ENCODE assay signal across 15 cellular contexts in the genomic region with DNA sequence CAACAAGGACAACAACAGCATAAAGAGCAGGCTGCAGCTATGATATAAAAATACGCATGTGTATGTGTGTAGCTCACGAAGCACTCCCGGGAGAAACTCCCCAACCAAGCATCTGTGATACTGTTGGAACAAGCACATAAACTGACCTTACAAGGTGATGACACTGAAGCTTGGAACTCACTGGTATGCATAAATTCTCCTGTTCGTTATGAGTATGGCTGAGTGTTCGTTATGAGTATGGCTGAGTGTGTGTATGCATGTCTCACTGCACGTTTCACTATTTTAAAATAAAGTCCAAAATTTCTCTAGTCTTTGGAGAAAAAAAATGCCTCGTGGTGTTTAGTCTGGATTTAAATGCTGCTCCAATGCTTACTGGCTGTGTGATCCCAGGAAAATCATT.
DNase-seq lines count a peak whose midpoint lies in the region; FAIRE-seq and TF ChIP-seq lines count a peak whose summit lies in the region.
"Had no signal": no experiment of that assay in that cellular context is flagged by ENCODE, and none has a peak within 500 bp of the region (broad histone marks: within the 10 kb centered on the region; RNA-seq: fewer than 3 reads in every experiment).

No MANE protein-coding gene starts in this region.

- H3K9me3 ChIP-seq in AG04450 (ENCODE audit: control insufficient read depth, insufficient read depth, low read length) = no peaks in the 10 kb centered on the region
- H3K9me3 ChIP-seq in stomach = no peaks in the 10 kb centered on the region
- H3K9me3 ChIP-seq: tibial artery had no signal

- no peak for TF ChIP-seq POLR2A in stomach (IDR thresholded peaks at IDR 0.05)

- CTCF ChIA-PET in AG04450 (lab: Charles Lee) = interaction anchor here (1.6 kb wide), 1 partner anchor 55 kb away, joined by 6 read pairs; no protein-coding TSS in a partner anchor

- WGBS in stomach, 5 donors = 68 to 87% (median 82%) methylated on average over 7 of the region's 7 CpGs

- FAIRE-seq in bronchial epithelial cell (lab: Jason Lieb, UNC) = no peak

- peak; percentile 92 for DNase-seq in AG04450 (ENCODE audit: low read depth, low spot score)
- DNase-seq in HT1080 (ENCODE audit: low read depth) = peak; percentile 72
- DNase-seq in bronchial epithelial cell (ENCODE audit: low read depth) = peak; percentile 78
- peak; percentile 28 for DNase-seq in glomerular visceral epithelial cell (ENCODE audit: extremely low spot score)
- no peak for DNase-seq in stomach
- DNase-seq in SIG-M5 (lab: John Stamatoyannopoulos, UW) = no peak
- no peak for DNase-seq in NCI-H2171 treated with DMSO at 0.1 percent for 48 hours (lab: John Stamatoyannopoulos, UW)
- no peak for DNase-seq in DMS114 treated with DMSO at 0.1 percent for 48 hours (lab: John Stamatoyannopoulos, UW; ENCODE audit: unreplicated experiment)
- DNase-seq: activated effector memory CD4-positive, alpha-beta T cell treated with anti-CD3 and anti-CD28 coated beads, Interleukin-2, amount 50 U/mL, for 16 hours; central memory CD4-positive, alpha-beta T cell; DND-41; NCI-H146; NCI-H526; Right ventricle myocardium superior; tibial artery had no signal

- POLR2A ChIA-PET in AG04450 (lab: Yijun Ruan, JAX) = interaction anchor here (0.5 kb wide), 1 partner anchor 578 kb away, joined by 3 read pairs; no protein-coding TSS in a partner anchor

- peaks cover 0 to 15% (median 7%) of the 10 kb centered on the region in 4 donors for H3K4me1 ChIP-seq in stomach

- no peak overlapping the region for H3K4me3 ChIP-seq in AG04450 (ENCODE audit: low read depth, low read length)
- H3K4me3 ChIP-seq in bronchial epithelial cell (ENCODE audit: low read depth, low read length) = no peak overlapping the region
- H3K4me3 ChIP-seq in stomach = no peak overlapping the region
- H3K4me3 ChIP-seq: tibial artery had no signal

- TF ChIP-seq CTCF in AG04450 (IDR thresholded peaks at IDR 0.05; ENCODE audit: low read depth, low read length) (no peak), bronchial epithelial cell (IDR thresholded peaks at IDR 0.05; ENCODE audit: insufficient read depth, low read length, severe bottlenecking) (no peak), stomach (IDR thresholded peaks at IDR 0.05) (no peak)

- H3K27me3 ChIP-seq in AG04450 (ENCODE audit: control insufficient read depth, insufficient read depth, low read length) (no peaks in the 10 kb centered on the region), bronchial epithelial cell (ENCODE audit: control insufficient read depth, insufficient read depth, low read length) (no peaks in the 10 kb centered on the region), stomach (no peaks in the 10 kb centered on the region)
- H3K27me3 ChIP-seq: tibial artery had no signal

- intact Hi-C loops in stomach (cut with DNase I; ENCODE audit: low total_unique reads) = no loop called here

- H3K36me3 ChIP-seq in bronchial epithelial cell (ENCODE audit: control insufficient read depth, insufficient read depth, low read length) = no peaks in the 10 kb centered on the region
- no peaks in the 10 kb centered on the region for H3K36me3 ChIP-seq in stomach
- H3K36me3 ChIP-seq: tibial artery had no signal

- H3K27ac ChIP-seq in AG04450 (ENCODE audit: low read depth, low read length) (peak overlapping the region; percentile 98), stomach (no peak overlapping the region)
- H3K27ac ChIP-seq: tibial artery had no signal

- no peak for TF ChIP-seq EP300 in stomach (IDR thresholded peaks at IDR 0.05)

Comparison
In these comparisons a context has a peak if more than half of its experiments do, and no peak if none do; other contexts are left out.
1. DNase-seq: peak in AG04450 (single experiment), HT1080 (single experiment), bronchial epithelial cell (single experiment) and glomerular visceral epithelial cell (single experiment); none in stomach (single experiment), SIG-M5 (single experiment), NCI-H2171 treated with DMSO at 0.1 percent for 48 hours (single experiment) and DMS114 treated with DMSO at 0.1 percent for 48 hours (single experiment).